Comparison of ENCODE assay signal across 1 cellular context in genomic region chrX:13938053-13938765, GRCh38.
TF ChIP-seq lines count a peak whose summit lies in the region.

No MANE protein-coding gene starts in this region.

TF ChIP-seq in GM23338, 12 proteins besides CTCF, POLR2A, EP300 and RAD21 (continued from another document):
- TF ChIP-seq ZNF462 (CRISPR knock-in tag; IDR thresholded peaks at IDR 0.05) (no peak), JUNB (IDR thresholded peaks at IDR 0.05; ENCODE audit: unreplicated experiment) (no peak), ETS1 (IDR thresholded peaks at IDR 0.05) (no peak)
